In genomic region chr11:70655816-70656215, GRCh38 we compare ENCODE assay signal across 30 cellular contexts.
"Had no signal": no experiment of that assay in that cellular context is flagged by ENCODE, and none has a peak within 500 bp of the region (broad histone marks: within the 10 kb centered on the region; RNA-seq: fewer than 3 reads in every experiment).

No MANE protein-coding gene starts in this region.

- H3K4me3 ChIP-seq: adrenal gland, body of pancreas, breast epithelium had no signal

- H3K9me3 ChIP-seq: adrenal gland, body of pancreas, breast epithelium had no signal

- ATAC-seq: activated naive CD4-positive, alpha-beta T cell treated with anti-CD3 and anti-CD28 coated beads, Interleukin-2, amount 50 U/mL, for 72 hours; activated T-cell treated with anti-CD3 and anti-CD28 coated beads, Interleukin-2, amount 50 U/mL, for 4 hours; activated T-cell treated with anti-CD3 and anti-CD28 coated beads, Interleukin-2, amount 50 U/mL, for 72 hours; activated T-helper 17 cell treated with anti-CD3 and anti-CD28 coated beads, Interleukin-2, amount 50 U/mL, for 72 hours; body of pancreas had no signal

- H3K4me1 ChIP-seq: adrenal gland, body of pancreas, breast epithelium had no signal

- H3K36me3 ChIP-seq: adrenal gland, brain microvascular endothelial cell, breast epithelium had no signal

- H3K27ac ChIP-seq: adrenal gland, body of pancreas, brain microvascular endothelial cell, breast epithelium, VCaP had no signal

- H3K27me3 ChIP-seq: body of pancreas, brain microvascular endothelial cell, breast epithelium had no signal

- DNase-seq: activated B cell treated with CpG ODN at 0.5 μM for 24 hours; activated CD4-positive, alpha-beta memory T cell treated with anti-CD3 and anti-CD28 coated beads for 36 hours; activated CD4-positive, alpha-beta T cell treated with anti-CD3 and anti-CD28 coated beads for 4 hours; activated CD4-positive, alpha-beta T cell treated with anti-CD3 and anti-CD28 coated beads, Interleukin-2, amount 10 ng/mL, durations not matched to agents 24 days and 14 days; activated CD4-positive, alpha-beta T cell treated with anti-CD3 and anti-CD28 coated beads, Interleukin-2, amount 50 U/mL, for 1 hour; activated CD4-positive, alpha-beta T cell treated with anti-CD3 and anti-CD28 coated beads, Interleukin-2, amount 50 U/mL, for 4 hours; activated CD4-positive, CD25-positive, alpha-beta regulatory T cell treated with anti-CD3 and anti-CD28 coated beads, Interleukin-2, amount 50 U/mL, for 72 hours; activated CD8-positive, alpha-beta memory T cell treated with anti-CD3 and anti-CD28 coated beads, Interleukin-2, amount 50 U/mL, for 4 hours; activated effector memory CD4-positive, alpha-beta T cell treated with anti-CD3 and anti-CD28 coated beads, Interleukin-2, amount 50 U/mL, for 16 hours; activated gamma-delta T cell treated with Interleukin-2 at 50 U/mL for 16 hours; activated naive CD4-positive, alpha-beta T cell; activated naive CD4-positive, alpha-beta T cell treated with anti-CD3 and anti-CD28 coated beads for 36 hours; activated naive CD4-positive, alpha-beta T cell treated with anti-CD3 and anti-CD28 coated beads, Interleukin-2, amount 50 U/mL, for 16 hours; activated naive CD8-positive, alpha-beta T cell treated with anti-CD3 and anti-CD28 coated beads for 36 hours; activated T-cell treated with anti-CD3 and anti-CD28 coated beads for 4 hours; activated T-cell treated with anti-CD3 and anti-CD28 coated beads, Interleukin-2, amount 50 U/mL, for 1 hour; activated T-cell treated with anti-CD3 and anti-CD28 coated beads, Interleukin-2, amount 50 U/mL, for 4 hours; activated T-cell treated with anti-CD3 and anti-CD28 coated beads, Interleukin-2, amount 50 U/mL, for 72 hours; adrenal gland; amniotic stem cell; aorta; body of pancreas; brain microvascular endothelial cell; central memory CD4-positive, alpha-beta T cell; T-helper 2 cell; T-helper 9 cell had no signal
